In the genomic region with DNA sequence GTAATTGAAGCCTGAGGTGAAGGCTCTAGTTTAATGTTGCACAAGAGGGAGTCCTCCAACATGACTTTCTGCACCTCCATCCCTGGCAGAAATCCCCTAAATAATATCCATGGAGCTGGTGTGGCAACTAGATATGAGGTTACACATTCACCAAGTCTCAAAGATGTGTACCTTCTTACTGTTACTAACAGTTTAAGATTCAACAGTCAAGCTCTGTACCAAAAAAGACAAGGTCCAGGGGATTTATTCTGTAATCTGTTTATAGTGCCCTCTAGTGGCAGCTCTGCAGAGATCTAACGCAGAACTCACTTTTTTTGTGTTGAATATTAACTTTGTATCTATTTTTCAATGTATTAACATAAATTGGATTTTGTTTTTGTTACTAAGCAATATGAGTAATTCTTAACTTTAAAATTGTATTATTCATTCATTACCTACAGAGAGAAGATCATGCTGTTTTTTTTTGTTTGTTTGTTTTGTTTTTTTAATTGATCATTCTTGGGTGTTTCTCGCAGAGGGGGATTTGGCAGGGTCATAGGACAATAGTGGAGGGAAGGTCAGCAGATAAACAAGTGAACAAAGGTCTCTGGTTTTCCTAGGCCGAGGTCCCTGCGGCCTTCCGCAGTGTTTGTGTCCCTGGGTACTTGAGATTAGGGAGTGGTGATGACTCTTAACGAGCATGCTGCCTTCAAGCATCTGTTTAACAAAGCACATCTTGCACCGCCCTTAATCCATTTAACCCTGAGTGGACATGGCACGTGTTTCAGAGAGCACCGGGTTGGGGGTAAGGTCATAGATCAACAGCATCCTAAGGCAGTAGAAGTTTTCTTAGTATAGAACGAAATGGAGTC, we compare ENCODE assay signal across 9 cellular contexts. TPM values are rescaled to one million over a fixed set of nuclear protein-coding genes. Genes with fewer than 3 reads are reported as not detected.
DNase-seq lines count a peak whose midpoint lies in the region; ATAC-seq, FAIRE-seq and TF ChIP-seq lines count a peak whose summit lies in the region.
"Not testable (repeated sequence)": the region's sequence is repeated elsewhere in the genome, so short reads cannot be mapped to it uniquely, and the experiment has no call there.
"Had no signal": no experiment of that assay in that cellular context is flagged by ENCODE, and none has a peak within 500 bp of the region (broad histone marks: within the 10 kb centered on the region; RNA-seq: fewer than 3 reads in every experiment).

No MANE protein-coding gene starts in this region.

- not testable (repeated sequence) for H3K4me1 ChIP-seq in heart left ventricle; neuronal stem cell (ENCODE audit: control insufficient read depth in 2 of 2, insufficient read depth in 1 of 2, low read depth in 1 of 2, low read length in 2 of 2)

- not testable (repeated sequence) for H3K4ac ChIP-seq in neuronal stem cell (ENCODE audit: low read length)

- not testable (repeated sequence) for H3K23ac ChIP-seq in neuronal stem cell (ENCODE audit: low read depth, low read length, poor library complexity)

- not testable (repeated sequence) for H3K9ac ChIP-seq in neuronal stem cell (ENCODE audit: low read depth, low read length, poor library complexity)

- not testable (repeated sequence) for H3K18ac ChIP-seq in neuronal stem cell (ENCODE audit: low read length)

- not testable (repeated sequence) for DNase-seq in GM12864 (ENCODE audit: low read depth); heart left ventricle
- DNase-seq in NCI-H2029 treated with DMSO at 0.1 percent for 48 hours (lab: John Stamatoyannopoulos, UW) (peak; percentile 26), SK-N-DZ (ENCODE audit: low spot score) (peak; percentile 26), brain microvascular endothelial cell (peak; percentile 28), neuronal stem cell (ENCODE audit: low spot score) (peak; percentile 23)

- H3K79me1 ChIP-seq in neuronal stem cell (ENCODE audit: low read depth, low read length) = not testable (repeated sequence)

- not testable (repeated sequence) for H3K4me3 ChIP-seq in GM12864 (ENCODE audit: low read depth, low read length); brain microvascular endothelial cell (ENCODE audit: low read depth, low read length); heart left ventricle; neuronal stem cell (ENCODE audit: low read length in 2 of 2)

- H2AK5ac ChIP-seq in neuronal stem cell (ENCODE audit: low read depth, low read length) = not testable (repeated sequence)

- not testable (repeated sequence) for H3K27ac ChIP-seq in brain microvascular endothelial cell; heart left ventricle; neuronal stem cell (replicated peaks; ENCODE audit: low read length)

- not testable (repeated sequence) for H3K36me3 ChIP-seq in brain microvascular endothelial cell (replicated peaks); heart left ventricle; neuronal stem cell (replicated peaks in 1 of 2; ENCODE audit: control insufficient read depth in 2 of 2, insufficient read depth in 2 of 2, low read length in 2 of 2)

- H3K14ac ChIP-seq in neuronal stem cell (ENCODE audit: low read length) = not testable (repeated sequence)

- not testable (repeated sequence) for H3K9me3 ChIP-seq in heart left ventricle; neuronal stem cell (replicated peaks in 1 of 2; ENCODE audit: control insufficient read depth in 2 of 2, insufficient read depth in 1 of 2, low read depth in 1 of 2, low read length in 2 of 2)

- H2BK15ac ChIP-seq in neuronal stem cell (ENCODE audit: low read length) = not testable (repeated sequence)

- TF ChIP-seq POLR2A in heart left ventricle (IDR thresholded peaks at IDR 0.05) = not testable (repeated sequence)

- not testable (repeated sequence) for H4K91ac ChIP-seq in neuronal stem cell (ENCODE audit: low read depth, low read length, poor library complexity)

- intact Hi-C loops in heart left ventricle (cut with DNase I) = loop anchor here (2.0 to 5.0 kb wide), 9 partner anchors 68 to 177 kb away; partner anchors contain the start of gene ARL15 (in 6 of the 10)

- TF ChIP-seq CTCF in GM12864 (IDR thresholded peaks at IDR 0.05; ENCODE audit: low read depth, low read length, missing control alignments) = peak; percentile 57
- TF ChIP-seq CTCF in brain microvascular endothelial cell (IDR thresholded peaks at IDR 0.05; ENCODE audit: low read depth, low read length, missing control alignments) = peak; percentile 70
- TF ChIP-seq CTCF in heart left ventricle (IDR thresholded peaks at IDR 0.05) = peak; percentile 80 to 93 (median 83)

- not testable (repeated sequence) for H4K8ac ChIP-seq in neuronal stem cell (ENCODE audit: low read depth, low read length)

- 23 to 34% (median 28%) methylated on average over 10 of the region's 10 CpGs for WGBS in heart left ventricle, 4 donors
- no CpG with 5 or more reads among the region's 10 CpGs for WGBS in neuronal stem cell (ENCODE audit: extremely low coverage in 2 of 2, insufficient read length in 2 of 2, insufficient replicate concordance in 1 of 2), 2 donors

- not testable (repeated sequence) for H2BK120ac ChIP-seq in neuronal stem cell (ENCODE audit: low read depth, low read length)

- ATAC-seq in HG02970 (IDR thresholded peaks at IDR 0.05; ENCODE audit: low FRiP score, unreplicated experiment) (peak; percentile 59), heart left ventricle (peak in 2 of 4 donors; percentile 63 to 76)

- H2BK5ac ChIP-seq in neuronal stem cell (ENCODE audit: low read length) = not testable (repeated sequence)

- not testable (repeated sequence) for H2AFZ ChIP-seq in neuronal stem cell (ENCODE audit: low read length)

- in situ Hi-C loops in brain microvascular endothelial cell (cut with HindIII; ENCODE audit: low pct_ligation_motif_present, low sequenced_read_pairs) = not testable (repeated sequence)

- FAIRE-seq in A204.1 (lab: Jason Lieb, UNC) = peak; percentile 96

- not testable (repeated sequence) for H2BK12ac ChIP-seq in neuronal stem cell (ENCODE audit: low read length)

- H3K4me2 ChIP-seq in neuronal stem cell (ENCODE audit: insufficient read depth, low read length, poor library complexity, severe bottlenecking) = not testable (repeated sequence)

- H3K27me3 ChIP-seq in brain microvascular endothelial cell (replicated peaks); heart left ventricle; neuronal stem cell (ENCODE audit: control insufficient read depth in 3 of 3, insufficient read depth in 3 of 3, low read depth in 1 of 3, low read length in 3 of 3): not testable (repeated sequence)

RNA-seq across cellular contexts. Expression of gene HSPB3, which starts 35.7 kb away (rescaled TPM):
- polyA plus RNA-seq in SK-N-DZ (2014; cell fraction: cytosol; rRNA removed) = not detected in 2 replicates
- not detected in 2 replicates for polyA plus RNA-seq in SK-N-DZ (2014; cell fraction: nucleus; rRNA removed)
- total RNA-seq in heart left ventricle = 100 to 1,000 TPM; 254 to 795 (median 317) TPM
- 100 to 1,000 TPM; 125 to 588 TPM for polyA plus RNA-seq in heart left ventricle
- polyA plus RNA-seq in neuronal stem cell (2013, experiment 1 of 2) = not detected
- polyA plus RNA-seq in neuronal stem cell (2013, experiment 2 of 2) = not detected
- total RNA-seq: natural killer cell treated with Interleukin-12 subunit alpha and Interleukin-12 subunit beta and Interleukin-15 and Interleukin-18, amount 100 ng/mL, for 72 hours had no signal
